In genomic region chr18:72652990-72653593, GRCh38 we compare ENCODE assay signal across 8 cellular contexts.
DNase-seq lines count a peak whose midpoint lies in the region; ATAC-seq lines count a peak whose summit lies in the region.

No MANE protein-coding gene starts in this region.

- ATAC-seq in GM21529 (IDR thresholded peaks at IDR 0.05; ENCODE audit: unreplicated experiment), result peak; percentile 97

- DNase-seq in NCI-H82 (lab: John Stamatoyannopoulos, UW) (peak; percentile 26), NCI-H82 treated with DMSO at 0.1 percent for 48 hours (lab: John Stamatoyannopoulos, UW; ENCODE audit: unreplicated experiment) (no peak), HT-29 (ENCODE audit: low spot score) (peak; percentile 65), SW480 (ENCODE audit: low spot score) (peak; percentile 3), foreskin melanocyte (peak; percentile 18), activated gamma-delta T cell (lab: John Stamatoyannopoulos, UW) (no peak)
- DNase-seq in stimulated activated CD4-positive, alpha-beta T cell treated with anti-CD3 and anti-CD28 coated beads, Interleukin-4, amount 100 ng/mL, for 48 hours (ENCODE audit: low read depth in 2 of 2), result peak; percentile 27 to 30

Comparison
In these comparisons a context has a peak if more than half of its experiments do, and no peak if none do; other contexts are left out.
1. DNase-seq: peak in NCI-H82 (single experiment), HT-29 (single experiment), SW480 (single experiment), foreskin melanocyte (single experiment) and stimulated activated CD4-positive, alpha-beta T cell treated with anti-CD3 and anti-CD28 coated beads, Interleukin-4, amount 100 ng/mL, for 48 hours (2 of 2); none in NCI-H82 treated with DMSO at 0.1 percent for 48 hours (single experiment) and activated gamma-delta T cell (single experiment).